ENCODE assay signal across 1 cellular context in the genomic region with DNA sequence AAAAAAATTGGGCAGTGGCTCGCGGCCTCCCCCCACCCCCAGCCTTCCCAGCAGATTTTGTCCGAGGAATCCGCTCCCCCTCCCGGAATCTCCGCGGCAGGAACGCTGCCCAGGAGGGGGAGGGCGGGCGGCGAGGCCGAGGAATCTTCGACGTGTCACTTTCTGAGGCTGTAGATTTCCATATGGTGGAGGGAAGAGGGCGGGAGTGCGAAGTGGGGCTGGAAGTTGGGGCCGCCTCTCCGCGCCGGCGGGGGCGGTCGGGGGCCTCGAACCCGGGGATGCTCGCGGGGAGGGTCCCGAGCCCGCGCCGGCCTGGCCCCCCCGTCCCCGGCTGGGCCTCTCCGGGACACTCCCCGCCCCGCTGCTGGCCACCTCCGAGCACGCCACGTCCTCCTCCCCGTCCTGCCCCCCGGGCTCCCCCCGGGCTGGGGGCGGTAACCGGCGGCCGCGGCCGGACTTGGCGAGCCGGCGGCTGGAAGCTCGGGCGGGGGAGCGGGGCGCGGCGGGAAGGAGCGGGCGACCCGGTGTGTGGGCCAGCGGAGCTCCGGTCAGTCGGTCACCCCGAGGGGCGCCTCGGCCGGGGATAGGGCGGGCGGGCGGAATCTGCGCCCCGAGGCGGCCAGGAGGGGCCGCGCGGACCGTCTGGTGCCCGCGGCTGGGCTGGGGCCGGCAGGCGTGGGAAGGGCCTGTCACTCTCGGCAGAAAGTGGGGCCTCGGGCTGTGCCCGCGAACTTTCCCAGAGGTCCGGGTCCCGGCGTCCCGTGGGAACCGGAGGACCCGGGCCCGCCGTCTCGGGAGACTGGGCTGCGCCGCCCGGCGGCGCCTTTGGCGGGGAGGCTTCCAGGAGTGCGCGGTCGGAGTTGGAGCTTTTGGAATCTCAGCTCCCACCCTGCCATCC.
TF ChIP-seq lines count a peak whose summit lies in the region.

No MANE protein-coding gene starts in this region.

TF ChIP-seq in K562, 482 proteins besides CTCF, POLR2A, EP300 and RAD21 (continued from another document and continues in another):
- TF ChIP-seq, protein P1, sequence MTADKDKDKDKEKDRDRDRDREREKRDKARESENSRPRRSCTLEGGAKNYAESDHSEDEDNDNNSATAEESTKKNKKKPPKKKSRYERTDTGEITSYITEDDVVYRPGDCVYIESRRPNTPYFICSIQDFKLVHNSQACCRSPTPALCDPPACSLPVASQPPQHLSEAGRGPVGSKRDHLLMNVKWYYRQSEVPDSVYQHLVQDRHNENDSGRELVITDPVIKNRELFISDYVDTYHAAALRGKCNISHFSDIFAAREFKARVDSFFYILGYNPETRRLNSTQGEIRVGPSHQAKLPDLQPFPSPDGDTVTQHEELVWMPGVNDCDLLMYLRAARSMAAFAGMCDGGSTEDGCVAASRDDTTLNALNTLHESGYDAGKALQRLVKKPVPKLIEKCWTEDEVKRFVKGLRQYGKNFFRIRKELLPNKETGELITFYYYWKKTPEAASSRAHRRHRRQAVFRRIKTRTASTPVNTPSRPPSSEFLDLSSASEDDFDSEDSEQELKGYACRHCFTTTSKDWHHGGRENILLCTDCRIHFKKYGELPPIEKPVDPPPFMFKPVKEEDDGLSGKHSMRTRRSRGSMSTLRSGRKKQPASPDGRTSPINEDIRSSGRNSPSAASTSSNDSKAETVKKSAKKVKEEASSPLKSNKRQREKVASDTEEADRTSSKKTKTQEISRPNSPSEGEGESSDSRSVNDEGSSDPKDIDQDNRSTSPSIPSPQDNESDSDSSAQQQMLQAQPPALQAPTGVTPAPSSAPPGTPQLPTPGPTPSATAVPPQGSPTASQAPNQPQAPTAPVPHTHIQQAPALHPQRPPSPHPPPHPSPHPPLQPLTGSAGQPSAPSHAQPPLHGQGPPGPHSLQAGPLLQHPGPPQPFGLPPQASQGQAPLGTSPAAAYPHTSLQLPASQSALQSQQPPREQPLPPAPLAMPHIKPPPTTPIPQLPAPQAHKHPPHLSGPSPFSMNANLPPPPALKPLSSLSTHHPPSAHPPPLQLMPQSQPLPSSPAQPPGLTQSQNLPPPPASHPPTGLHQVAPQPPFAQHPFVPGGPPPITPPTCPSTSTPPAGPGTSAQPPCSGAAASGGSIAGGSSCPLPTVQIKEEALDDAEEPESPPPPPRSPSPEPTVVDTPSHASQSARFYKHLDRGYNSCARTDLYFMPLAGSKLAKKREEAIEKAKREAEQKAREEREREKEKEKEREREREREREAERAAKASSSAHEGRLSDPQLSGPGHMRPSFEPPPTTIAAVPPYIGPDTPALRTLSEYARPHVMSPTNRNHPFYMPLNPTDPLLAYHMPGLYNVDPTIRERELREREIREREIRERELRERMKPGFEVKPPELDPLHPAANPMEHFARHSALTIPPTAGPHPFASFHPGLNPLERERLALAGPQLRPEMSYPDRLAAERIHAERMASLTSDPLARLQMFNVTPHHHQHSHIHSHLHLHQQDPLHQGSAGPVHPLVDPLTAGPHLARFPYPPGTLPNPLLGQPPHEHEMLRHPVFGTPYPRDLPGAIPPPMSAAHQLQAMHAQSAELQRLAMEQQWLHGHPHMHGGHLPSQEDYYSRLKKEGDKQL (CRISPR knock-in tag; IDR thresholded peaks at IDR 0.05; ENCODE audit: borderline replicate concordance): 0 out of 2 replicates have a peak, but pooled peaks have one; percentile 40
- no peak for TF ChIP-seq NR3C1 (CRISPR knock-in tag; IDR thresholded peaks at IDR 0.05)
- no peak for TF ChIP-seq TSC22D4 (tag; IDR thresholded peaks at IDR 0.05)
- no peak for TF ChIP-seq CBFA2T3 (IDR thresholded peaks at IDR 0.05)
- TF ChIP-seq, protein P2, sequence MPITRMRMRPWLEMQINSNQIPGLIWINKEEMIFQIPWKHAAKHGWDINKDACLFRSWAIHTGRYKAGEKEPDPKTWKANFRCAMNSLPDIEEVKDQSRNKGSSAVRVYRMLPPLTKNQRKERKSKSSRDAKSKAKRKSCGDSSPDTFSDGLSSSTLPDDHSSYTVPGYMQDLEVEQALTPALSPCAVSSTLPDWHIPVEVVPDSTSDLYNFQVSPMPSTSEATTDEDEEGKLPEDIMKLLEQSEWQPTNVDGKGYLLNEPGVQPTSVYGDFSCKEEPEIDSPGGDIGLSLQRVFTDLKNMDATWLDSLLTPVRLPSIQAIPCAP (CRISPR knock-in tag; IDR thresholded peaks at IDR 0.05; ENCODE audit: borderline replicate concordance): no peak
- no peak for TF ChIP-seq GABPA (tag; conservative IDR thresholded peaks at IDR 0.05; ENCODE audit: low read depth)
- no peak for TF ChIP-seq HDAC2 (IDR thresholded peaks at IDR 0.05)
- no peak for TF ChIP-seq ZNF253 (CRISPR knock-in tag; conservative IDR thresholded peaks at IDR 0.05)
- no peak for TF ChIP-seq SNRNP70 (optimal IDR thresholded peaks at IDR 0.05; ENCODE audit: low read depth, low read length)
- TF ChIP-seq RFX5 (IDR thresholded peaks at IDR 0.05; ENCODE audit: low read depth, low read length): no peak
- TF ChIP-seq POLR2G (IDR thresholded peaks at IDR 0.05; ENCODE audit: low read depth, low read length): peak; percentile 81
- no peak for TF ChIP-seq SUPT5H (IDR thresholded peaks at IDR 0.05)
- no peak for TF ChIP-seq ESRRA (IDR thresholded peaks at IDR 0.05; ENCODE audit: borderline replicate concordance, low read depth)
- peak; percentile 62 for TF ChIP-seq RBM22 (IDR thresholded peaks at IDR 0.05; ENCODE audit: low read depth, low read length, poor library complexity, severe bottlenecking)
- TF ChIP-seq, protein P3, sequence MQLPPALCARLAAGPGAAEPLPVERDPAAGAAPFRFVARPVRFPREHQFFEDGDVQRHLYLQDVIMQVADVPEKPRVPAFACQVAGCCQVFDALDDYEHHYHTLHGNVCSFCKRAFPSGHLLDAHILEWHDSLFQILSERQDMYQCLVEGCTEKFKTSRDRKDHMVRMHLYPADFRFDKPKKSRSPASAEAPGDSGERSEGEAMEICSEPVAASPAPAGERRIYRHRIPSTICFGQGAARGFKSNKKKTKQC (CRISPR knock-in tag; IDR thresholded peaks at IDR 0.05): no peak
- no peak for TF ChIP-seq KLF13 (tag; IDR thresholded peaks at IDR 0.05; ENCODE audit: borderline replicate concordance, low read depth)
- TF ChIP-seq PTTG1 (tag; IDR thresholded peaks at IDR 0.05; ENCODE audit: low read depth): no peak
- TF ChIP-seq ZNF282 (CRISPR knock-in tag; IDR thresholded peaks at IDR 0.05): no peak
- no peak for TF ChIP-seq ZNF668 (CRISPR knock-in tag; IDR thresholded peaks at IDR 0.05)
- TF ChIP-seq GTF2E2 (tag; IDR thresholded peaks at IDR 0.05): no peak
- TF ChIP-seq, protein P4, sequence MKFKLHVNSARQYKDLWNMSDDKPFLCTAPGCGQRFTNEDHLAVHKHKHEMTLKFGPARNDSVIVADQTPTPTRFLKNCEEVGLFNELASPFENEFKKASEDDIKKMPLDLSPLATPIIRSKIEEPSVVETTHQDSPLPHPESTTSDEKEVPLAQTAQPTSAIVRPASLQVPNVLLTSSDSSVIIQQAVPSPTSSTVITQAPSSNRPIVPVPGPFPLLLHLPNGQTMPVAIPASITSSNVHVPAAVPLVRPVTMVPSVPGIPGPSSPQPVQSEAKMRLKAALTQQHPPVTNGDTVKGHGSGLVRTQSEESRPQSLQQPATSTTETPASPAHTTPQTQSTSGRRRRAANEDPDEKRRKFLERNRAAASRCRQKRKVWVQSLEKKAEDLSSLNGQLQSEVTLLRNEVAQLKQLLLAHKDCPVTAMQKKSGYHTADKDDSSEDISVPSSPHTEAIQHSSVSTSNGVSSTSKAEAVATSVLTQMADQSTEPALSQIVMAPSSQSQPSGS (CRISPR knock-in tag; IDR thresholded peaks at IDR 0.05): no peak
- TF ChIP-seq BRD4 (IDR thresholded peaks at IDR 0.05): peak; percentile 60; the same call in 1 of the 2 replicates
- TF ChIP-seq KAT8 (IDR thresholded peaks at IDR 0.05; ENCODE audit: low read depth): no peak
- TF ChIP-seq, protein P5, sequence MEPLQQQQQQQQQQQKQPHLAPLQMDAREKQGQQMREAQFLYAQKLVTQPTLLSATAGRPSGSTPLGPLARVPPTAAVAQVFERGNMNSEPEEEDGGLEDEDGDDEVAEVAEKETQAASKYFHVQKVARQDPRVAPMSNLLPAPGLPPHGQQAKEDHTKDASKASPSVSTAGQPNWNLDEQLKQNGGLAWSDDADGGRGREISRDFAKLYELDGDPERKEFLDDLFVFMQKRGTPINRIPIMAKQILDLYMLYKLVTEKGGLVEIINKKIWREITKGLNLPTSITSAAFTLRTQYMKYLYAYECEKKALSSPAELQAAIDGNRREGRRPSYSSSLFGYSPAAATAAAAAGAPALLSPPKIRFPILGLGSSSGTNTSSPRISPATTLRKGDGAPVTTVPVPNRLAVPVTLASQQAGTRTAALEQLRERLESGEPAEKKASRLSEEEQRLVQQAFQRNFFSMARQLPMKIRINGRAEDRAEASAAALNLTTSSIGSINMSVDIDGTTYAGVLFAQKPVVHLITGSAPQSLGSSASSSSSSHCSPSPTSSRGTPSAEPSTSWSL (CRISPR knock-in tag; IDR thresholded peaks at IDR 0.05; ENCODE audit: borderline replicate concordance): no peak
- TF ChIP-seq JUND (IDR thresholded peaks at IDR 0.05; ENCODE audit: borderline replicate concordance, low read depth, low read length): no peak
- TF ChIP-seq JUND (tag; IDR thresholded peaks at IDR 0.05; ENCODE audit: borderline replicate concordance, low read depth, low read length): no peak
- no peak for TF ChIP-seq ZNF57 (CRISPR knock-in tag; IDR thresholded peaks at IDR 0.05)
- TF ChIP-seq, protein P6, sequence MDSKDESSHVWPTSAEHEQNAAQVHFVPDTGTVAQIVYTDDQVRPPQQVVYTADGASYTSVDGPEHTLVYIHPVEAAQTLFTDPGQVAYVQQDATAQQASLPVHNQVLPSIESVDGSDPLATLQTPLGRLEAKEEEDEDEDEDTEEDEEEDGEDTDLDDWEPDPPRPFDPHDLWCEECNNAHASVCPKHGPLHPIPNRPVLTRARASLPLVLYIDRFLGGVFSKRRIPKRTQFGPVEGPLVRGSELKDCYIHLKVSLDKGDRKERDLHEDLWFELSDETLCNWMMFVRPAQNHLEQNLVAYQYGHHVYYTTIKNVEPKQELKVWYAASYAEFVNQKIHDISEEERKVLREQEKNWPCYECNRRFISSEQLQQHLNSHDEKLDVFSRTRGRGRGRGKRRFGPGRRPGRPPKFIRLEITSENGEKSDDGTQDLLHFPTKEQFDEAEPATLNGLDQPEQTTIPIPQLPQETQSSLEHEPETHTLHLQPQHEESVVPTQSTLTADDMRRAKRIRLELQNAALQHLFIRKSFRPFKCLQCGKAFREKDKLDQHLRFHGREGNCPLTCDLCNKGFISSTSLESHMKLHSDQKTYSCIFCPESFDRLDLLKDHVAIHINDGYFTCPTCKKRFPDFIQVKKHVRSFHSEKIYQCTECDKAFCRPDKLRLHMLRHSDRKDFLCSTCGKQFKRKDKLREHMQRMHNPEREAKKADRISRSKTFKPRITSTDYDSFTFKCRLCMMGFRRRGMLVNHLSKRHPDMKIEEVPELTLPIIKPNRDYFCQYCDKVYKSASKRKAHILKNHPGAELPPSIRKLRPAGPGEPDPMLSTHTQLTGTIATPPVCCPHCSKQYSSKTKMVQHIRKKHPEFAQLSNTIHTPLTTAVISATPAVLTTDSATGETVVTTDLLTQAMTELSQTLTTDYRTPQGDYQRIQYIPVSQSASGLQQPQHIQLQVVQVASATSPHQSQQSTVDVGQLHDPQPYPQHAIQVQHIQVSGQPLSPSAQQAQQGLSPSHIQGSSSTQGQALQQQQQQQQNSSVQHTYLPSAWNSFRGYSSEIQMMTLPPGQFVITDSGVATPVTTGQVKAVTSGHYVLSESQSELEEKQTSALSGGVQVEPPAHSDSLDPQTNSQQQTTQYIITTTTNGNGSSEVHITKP (IDR thresholded peaks at IDR 0.05; ENCODE audit: partially characterized antibody): no peak
- no peak for TF ChIP-seq WHSC1 (IDR thresholded peaks at IDR 0.05; ENCODE audit: low read length)
- TF ChIP-seq ZNF445 (CRISPR knock-in tag; IDR thresholded peaks at IDR 0.05; ENCODE audit: low read depth): no peak
- TF ChIP-seq, protein P7, sequence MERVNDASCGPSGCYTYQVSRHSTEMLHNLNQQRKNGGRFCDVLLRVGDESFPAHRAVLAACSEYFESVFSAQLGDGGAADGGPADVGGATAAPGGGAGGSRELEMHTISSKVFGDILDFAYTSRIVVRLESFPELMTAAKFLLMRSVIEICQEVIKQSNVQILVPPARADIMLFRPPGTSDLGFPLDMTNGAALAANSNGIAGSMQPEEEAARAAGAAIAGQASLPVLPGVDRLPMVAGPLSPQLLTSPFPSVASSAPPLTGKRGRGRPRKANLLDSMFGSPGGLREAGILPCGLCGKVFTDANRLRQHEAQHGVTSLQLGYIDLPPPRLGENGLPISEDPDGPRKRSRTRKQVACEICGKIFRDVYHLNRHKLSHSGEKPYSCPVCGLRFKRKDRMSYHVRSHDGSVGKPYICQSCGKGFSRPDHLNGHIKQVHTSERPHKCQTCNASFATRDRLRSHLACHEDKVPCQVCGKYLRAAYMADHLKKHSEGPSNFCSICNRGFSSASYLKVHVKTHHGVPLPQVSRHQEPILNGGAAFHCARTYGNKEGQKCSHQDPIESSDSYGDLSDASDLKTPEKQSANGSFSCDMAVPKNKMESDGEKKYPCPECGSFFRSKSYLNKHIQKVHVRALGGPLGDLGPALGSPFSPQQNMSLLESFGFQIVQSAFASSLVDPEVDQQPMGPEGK (CRISPR knock-in tag; IDR thresholded peaks at IDR 0.05; ENCODE audit: borderline replicate concordance): no peak
- no peak for TF ChIP-seq RBM17 (IDR thresholded peaks at IDR 0.05; ENCODE audit: borderline replicate concordance, low read depth, low read length)
- TF ChIP-seq RBM25 (IDR thresholded peaks at IDR 0.05; ENCODE audit: low read depth, low read length, severe bottlenecking): peak; percentile 18
- TF ChIP-seq PHTF2 (CRISPR knock-in tag; IDR thresholded peaks at IDR 0.05): no peak
- 0 out of 2 replicates have a peak, but pooled peaks have one; percentile 74 for TF ChIP-seq RBM14 (IDR thresholded peaks at IDR 0.05; ENCODE audit: borderline replicate concordance, insufficient read depth, low read depth, low read length)
- TF ChIP-seq, protein P8, sequence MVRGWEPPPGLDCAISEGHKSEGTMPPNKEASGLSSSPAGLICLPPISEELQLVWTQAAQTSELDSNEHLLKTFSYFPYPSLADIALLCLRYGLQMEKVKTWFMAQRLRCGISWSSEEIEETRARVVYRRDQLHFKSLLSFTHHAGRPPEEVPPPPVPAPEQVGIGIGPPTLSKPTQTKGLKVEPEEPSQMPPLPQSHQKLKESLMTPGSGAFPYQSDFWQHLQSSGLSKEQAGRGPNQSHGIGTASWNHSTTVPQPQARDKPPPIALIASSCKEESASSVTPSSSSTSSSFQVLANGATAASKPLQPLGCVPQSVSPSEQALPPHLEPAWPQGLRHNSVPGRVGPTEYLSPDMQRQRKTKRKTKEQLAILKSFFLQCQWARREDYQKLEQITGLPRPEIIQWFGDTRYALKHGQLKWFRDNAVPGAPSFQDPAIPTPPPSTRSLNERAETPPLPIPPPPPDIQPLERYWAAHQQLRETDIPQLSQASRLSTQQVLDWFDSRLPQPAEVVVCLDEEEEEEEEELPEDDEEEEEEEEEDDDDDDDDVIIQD (CRISPR knock-in tag; IDR thresholded peaks at IDR 0.05): no peak
- peak; percentile 14 for TF ChIP-seq KDM5B (IDR thresholded peaks at IDR 0.05; ENCODE audit: insufficient replicate concordance, low read depth, low read length)
- TF ChIP-seq JUN (IDR thresholded peaks at IDR 0.05; ENCODE audit: borderline replicate concordance, low read depth, low read length): 0 out of 2 replicates have a peak, but pooled peaks have one; percentile 6
- TF ChIP-seq JUN (CRISPR knock-in tag; IDR thresholded peaks at IDR 0.05; ENCODE audit: borderline replicate concordance): peak; percentile 72; the same call in 1 of the 2 replicates
- no peak for TF ChIP-seq ZNF696 (CRISPR knock-in tag; conservative IDR thresholded peaks at IDR 0.05)
- no peak for TF ChIP-seq STAT5A (IDR thresholded peaks at IDR 0.05; ENCODE audit: borderline replicate concordance, low read length)
- TF ChIP-seq MEF2D (tag; conservative IDR thresholded peaks at IDR 0.05; ENCODE audit: low read depth): no peak
- no peak for TF ChIP-seq PRPF4 (IDR thresholded peaks at IDR 0.05; ENCODE audit: insufficient read depth, low read depth, low read length, poor library complexity, severe bottlenecking)
